Comparison of ENCODE assay signal across 1 cellular context in the genomic region with DNA sequence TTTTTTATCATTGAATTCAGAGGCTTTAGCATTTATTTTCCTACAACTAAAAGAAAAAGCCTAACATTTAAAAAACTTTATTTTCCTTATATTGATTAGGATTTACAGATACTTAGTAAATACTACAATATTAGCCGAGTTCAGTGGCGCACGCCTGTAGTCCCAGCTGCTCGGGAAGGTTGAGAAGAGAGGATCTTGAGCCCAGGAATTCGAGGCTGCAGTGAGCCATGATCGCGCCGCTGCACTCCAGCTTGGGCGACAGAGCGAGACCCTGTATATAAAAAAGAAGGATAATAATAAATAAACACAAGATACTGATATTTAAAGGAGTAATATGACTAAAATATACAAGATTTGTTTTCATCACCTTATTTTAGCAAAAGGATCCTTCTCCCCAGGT.
TF ChIP-seq lines count a peak whose summit lies in the region.

No MANE protein-coding gene starts in this region.

TF ChIP-seq in HepG2, 621 proteins besides CTCF, POLR2A, EP300 and RAD21:
- no peak for TF ChIP-seq EHMT2 (IDR thresholded peaks at IDR 0.05; ENCODE audit: borderline replicate concordance, low read depth, low read length)
- TF ChIP-seq, protein P1, sequence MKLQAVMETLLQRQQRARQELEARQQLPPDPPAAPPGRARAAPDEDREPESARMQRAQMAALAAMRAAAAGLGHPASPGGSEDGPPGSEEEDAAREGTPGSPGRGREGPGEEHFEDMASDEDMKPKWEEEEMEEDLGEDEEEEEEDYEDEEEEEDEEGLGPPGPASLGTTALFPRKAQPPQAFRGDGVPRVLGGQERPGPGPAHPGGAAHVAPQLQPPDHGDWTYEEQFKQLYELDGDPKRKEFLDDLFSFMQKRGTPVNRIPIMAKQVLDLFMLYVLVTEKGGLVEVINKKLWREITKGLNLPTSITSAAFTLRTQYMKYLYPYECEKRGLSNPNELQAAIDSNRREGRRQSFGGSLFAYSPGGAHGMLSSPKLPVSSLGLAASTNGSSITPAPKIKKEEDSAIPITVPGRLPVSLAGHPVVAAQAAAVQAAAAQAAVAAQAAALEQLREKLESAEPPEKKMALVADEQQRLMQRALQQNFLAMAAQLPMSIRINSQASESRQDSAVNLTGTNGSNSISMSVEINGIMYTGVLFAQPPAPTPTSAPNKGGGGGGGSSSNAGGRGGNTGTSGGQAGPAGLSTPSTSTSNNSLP (IDR thresholded peaks at IDR 0.05; ENCODE audit: low read depth, low read length) = 0 out of 2 replicates have a peak, but pooled peaks have one; percentile 13
